In the genomic region with DNA sequence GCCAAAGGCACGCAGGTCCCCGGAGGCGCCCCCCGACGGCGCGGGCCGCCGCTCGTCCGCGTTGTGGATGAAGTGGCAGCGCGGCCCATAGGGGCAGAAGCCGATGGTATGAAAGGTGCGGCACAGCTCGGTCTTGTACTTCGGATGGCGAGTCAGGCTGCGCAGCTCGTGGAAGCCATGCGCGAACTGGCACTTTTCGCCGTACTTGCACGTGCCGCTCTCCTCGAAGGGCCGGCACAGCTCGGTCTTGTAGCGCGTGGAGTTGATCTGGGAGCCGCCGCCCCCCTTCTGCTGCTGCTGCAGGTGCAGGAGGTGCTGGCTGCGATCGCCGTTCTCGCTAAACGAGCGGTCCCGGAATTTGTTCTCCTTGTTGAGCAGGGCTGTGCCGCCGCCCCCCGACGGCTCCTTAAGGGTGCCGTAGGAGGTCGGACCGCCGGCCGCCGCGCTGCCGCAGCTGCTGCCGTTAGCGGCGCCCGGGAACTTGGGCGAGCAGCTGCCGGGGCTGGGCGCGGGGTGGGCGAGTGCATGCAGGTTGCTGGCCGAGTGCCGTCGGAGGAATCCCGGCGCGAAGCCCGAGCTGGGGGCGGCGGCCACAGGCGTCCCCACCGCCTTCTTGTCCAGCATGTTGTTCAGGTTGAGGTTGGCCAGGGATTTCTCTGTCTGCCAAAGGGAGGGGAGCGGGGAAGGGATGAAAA, we compare ENCODE assay signal across 9 cellular contexts. TPM values are rescaled to one million over a fixed set of nuclear protein-coding genes. Genes with fewer than 3 reads are reported as not detected.
DNase-seq lines count a peak whose midpoint lies in the region; ATAC-seq, FAIRE-seq and TF ChIP-seq lines count a peak whose summit lies in the region.
"Had no signal": no experiment of that assay in that cellular context is flagged by ENCODE, and none has a peak within 500 bp of the region (broad histone marks: within the 10 kb centered on the region; RNA-seq: fewer than 3 reads in every experiment).

No MANE protein-coding gene starts in this region.

- peak overlapping the region; percentile 98 for H3K4me3 Mint-ChIP-seq in activated CD8-positive, alpha-beta T cell treated with anti-CD3 and anti-CD28 coated beads, Interleukin-2, amount 10 ng/mL, durations not matched to agents 7 days and 5 days

- H4K91ac ChIP-seq in H1 (replicated peaks; ENCODE audit: insufficient read length, low read length), result peak overlapping the region; percentile 85

- H3K4me3 ChIP-seq in H1 (ENCODE audit: extremely low read depth in 1 of 4, insufficient read depth in 2 of 4, low read depth in 3 of 4, low read length in 4 of 4) (peak overlapping the region; percentile 68 to 88 (median 85)), mucosa of rectum (ENCODE audit: low read length in 2 of 2) (peak overlapping the region; percentile 95 to 99)

- H3K27ac ChIP-seq in H1 (ENCODE audit: low read depth, low read length) (peak overlapping the region; percentile 64; the same call in 1 of the 2 replicates), mucosa of rectum (ENCODE audit: low read depth in 2 of 2, low read length in 2 of 2) (peak overlapping the region; percentile 99 to 100)

- FAIRE-seq in H1 (lab: Jason Lieb, UNC), result no peak
- FAIRE-seq: TTC549 had no signal

- H3K4me1 ChIP-seq in H1 (replicated peaks in 1 of 4; ENCODE audit: control insufficient read depth in 3 of 4, insufficient read depth in 4 of 4, low read length in 3 of 4), result peaks cover 8 to 22% (median 17%) of the 10 kb centered on the region in 4 experiments; a peak in 6 of 7 replicates
- H3K4me1 ChIP-seq in mucosa of rectum (ENCODE audit: control insufficient read depth in 2 of 2, insufficient read depth in 2 of 2, low read length in 2 of 2), result peaks cover 28 to 44% of the 10 kb centered on the region in 2 donors

- peaks cover 11% of the 10 kb centered on the region in 2 experiments for H4K20me1 ChIP-seq in H1 (replicated peaks in 1 of 2; ENCODE audit: control insufficient read depth in 1 of 2, insufficient read depth in 2 of 2, low read length in 2 of 2)

- POLR2A ChIA-PET in activated CD8-positive, alpha-beta T cell treated with anti-CD3 and anti-CD28 coated beads, Interleukin-2, amount 10 ng/mL, durations not matched to agents 7 days and 5 days (lab: Charles Lee), result interaction anchor here (0.9 to 12.9 kb wide), 13 partner anchors 9 to 415 kb away, joined by 3 to 622 read pairs (median 5); no protein-coding TSS in a partner anchor
- POLR2A ChIA-PET in H1 (lab: Charles Lee; ENCODE audit: partially characterized antibody), result interaction anchor here (1.0 to 8.6 kb wide), 9 partner anchors 10 to 98 kb away, joined by 3 to 52 read pairs (median 5); no protein-coding TSS in a partner anchor

- no peaks in the 10 kb centered on the region for H3K27me3 Mint-ChIP-seq in activated CD8-positive, alpha-beta T cell treated with anti-CD3 and anti-CD28 coated beads, Interleukin-2, amount 10 ng/mL, durations not matched to agents 7 days and 5 days (ENCODE audit: low read depth)

- CTCF ChIA-PET in activated CD8-positive, alpha-beta T cell treated with anti-CD3 and anti-CD28 coated beads, Interleukin-2, amount 10 ng/mL, durations not matched to agents 7 days and 5 days (lab: Charles Lee), result interaction anchor here (1.0 to 16.3 kb wide), 14 partner anchors 23 to 279 kb away, joined by 3 to 666 read pairs (median 5); no protein-coding TSS in a partner anchor
- CTCF ChIA-PET in H1 (lab: Charles Lee; ENCODE audit: partially characterized antibody), result interaction anchor here (0.9 to 7.4 kb wide), 21 partner anchors 10 to 395 kb away, joined by 3 to 91 read pairs (median 4); no protein-coding TSS in a partner anchor

- 4% methylated on average over 50 of the region's 74 CpGs; no CpG with 5 or more reads in 1 of the 2 experiments for WGBS in H1 (ENCODE audit: extremely low coverage in 1 of 2, insufficient coverage in 1 of 2, insufficient read length in 1 of 2, insufficient replicate concordance in 2 of 2, low coverage in 1 of 2, low lambda C conversion rate in 2 of 2, missing lambda C conversion rate in 1 of 2), 2 experiments

- H3K27ac Mint-ChIP-seq in activated CD8-positive, alpha-beta T cell treated with anti-CD3 and anti-CD28 coated beads, Interleukin-2, amount 10 ng/mL, durations not matched to agents 7 days and 5 days, result peak overlapping the region; percentile 100

- peak overlapping the region; percentile 29 for H2BK120ac ChIP-seq in H1 (replicated peaks; ENCODE audit: low read depth, low read length)

- H3K36me3 ChIP-seq in H1 (ENCODE audit: control insufficient read depth in 2 of 4, insufficient read depth in 4 of 4, low read length in 3 of 4) (peaks cover 2 to 35% (median 17%) of the 10 kb centered on the region in 4 experiments; a peak in 6 of 8 replicates), mucosa of rectum (ENCODE audit: control insufficient read depth in 2 of 2, insufficient read depth in 2 of 2, low read length in 2 of 2) (peaks cover 23 to 36% of the 10 kb centered on the region in 2 donors)

- H3K14ac ChIP-seq in H1 (ENCODE audit: insufficient read length), result no peak overlapping the region

- no peak overlapping the region for H2AK5ac ChIP-seq in H1 (ENCODE audit: low read depth, low read length)

- H3K56ac ChIP-seq in H1 (replicated peaks; ENCODE audit: insufficient read length, low read depth, low read length), result peak overlapping the region; percentile 43

- peak overlapping the region; percentile 75; the same call in 1 of the 2 replicates for H3K18ac ChIP-seq in H1 (ENCODE audit: extremely low read depth, low read length)

- no peak overlapping the region for H2AFZ ChIP-seq in H1 (ENCODE audit: low read length)

- DNase-seq in EH (ENCODE audit: low read depth), result peak; percentile 61
- peak; percentile 45 to 68 for DNase-seq in Kasumi-1 (lab: John Stamatoyannopoulos, UW)
- DNase-seq in activated CD8-positive, alpha-beta T cell treated with anti-CD3 and anti-CD28 coated beads, Interleukin-2, amount 10 ng/mL, durations not matched to agents 7 days and 5 days, result peak; percentile 86
- no peak for DNase-seq in H1 (ENCODE audit: low read depth in 1 of 2, low spot score in 2 of 2)
- peak; percentile 33 to 40 for DNase-seq in stimulated activated CD8-positive, alpha-beta memory T cell treated with anti-CD3 and anti-CD28 coated beads, Interleukin-7, amount 100 ng/mL, for 48 hours (ENCODE audit: extremely low read depth in 1 of 2, low read depth in 1 of 2)
- DNase-seq in iPS-NIHi11 (ENCODE audit: low spot score), result no peak
- no peak for DNase-seq in middle frontal gyrus (ENCODE audit: extremely low spot score, low spot score)

- no peaks in the 10 kb centered on the region for H3K9me3 ChIP-seq in H1 (ENCODE audit: insufficient read depth in 2 of 2, low read depth in 1 of 2, low read length in 1 of 2)
- no peaks in the 10 kb centered on the region for H3K9me3 ChIP-seq in mucosa of rectum (ENCODE audit: control insufficient read depth in 2 of 2, low read length in 2 of 2)

- peaks cover 59% of the 10 kb centered on the region for H3K36me3 Mint-ChIP-seq in activated CD8-positive, alpha-beta T cell treated with anti-CD3 and anti-CD28 coated beads, Interleukin-2, amount 10 ng/mL, durations not matched to agents 7 days and 5 days (ENCODE audit: low read depth)

- H2BK15ac ChIP-seq in H1 (ENCODE audit: low read length), result no peak overlapping the region

- peak overlapping the region; percentile 41 for H3K4ac ChIP-seq in H1 (replicated peaks; ENCODE audit: insufficient read length, low read depth, low read length)

- H3K4me1 Mint-ChIP-seq in activated CD8-positive, alpha-beta T cell treated with anti-CD3 and anti-CD28 coated beads, Interleukin-2, amount 10 ng/mL, durations not matched to agents 7 days and 5 days (ENCODE audit: low read depth), result peaks cover 41% of the 10 kb centered on the region

- H3K9me3 Mint-ChIP-seq in activated CD8-positive, alpha-beta T cell treated with anti-CD3 and anti-CD28 coated beads, Interleukin-2, amount 10 ng/mL, durations not matched to agents 7 days and 5 days (ENCODE audit: insufficient read depth), result no peaks in the 10 kb centered on the region

- H3K9ac ChIP-seq in H1 (replicated peaks in 1 of 4; ENCODE audit: extremely low read depth in 1 of 4, low read depth in 3 of 4, low read length in 3 of 4), result peak overlapping the region; percentile 48 to 85 (median 78); a peak in 6 of 7 replicates
- peak overlapping the region; percentile 95 to 99 for H3K9ac ChIP-seq in mucosa of rectum (ENCODE audit: low read depth in 1 of 2, low read length in 2 of 2)

- H3K4me2 ChIP-seq in H1 (ENCODE audit: insufficient read depth in 1 of 2, low read depth in 2 of 2, low read length in 2 of 2), result peak overlapping the region; percentile 78 to 80

- peak overlapping the region; percentile 76 for H4K8ac ChIP-seq in H1 (ENCODE audit: extremely low read depth, insufficient read depth, low read length)

- H3K79me1 ChIP-seq in H1 (ENCODE audit: low read depth, low read length), result no peaks in the 10 kb centered on the region

- H4K5ac ChIP-seq in H1 (ENCODE audit: insufficient read length, low read depth, low read length), result peak overlapping the region; percentile 91

- peak overlapping the region; percentile 87; the same call in 1 of the 2 replicates for H2BK5ac ChIP-seq in H1 (ENCODE audit: low read depth, low read length)

- peaks cover 17 to 60% of the 10 kb centered on the region in 2 experiments for H3K79me2 ChIP-seq in H1 (ENCODE audit: control insufficient read depth in 1 of 2, insufficient read depth in 2 of 2, low read length in 2 of 2)

- H3K23ac ChIP-seq in H1 (ENCODE audit: insufficient read length), result no peak overlapping the region

- TF ChIP-seq CTCF in H1 (IDR thresholded peaks at IDR 0.05; ENCODE audit: control extremely low read depth in 1 of 3, insufficient read depth in 1 of 3, low read depth in 1 of 3, low read length in 3 of 3), result no peak

- no peaks in the 10 kb centered on the region for H3K27me3 ChIP-seq in H1 (replicated peaks in 1 of 4; ENCODE audit: control insufficient read depth in 3 of 4, extremely low read depth in 1 of 4, insufficient read depth in 3 of 4, low read length in 3 of 4)
- no peaks in the 10 kb centered on the region for H3K27me3 ChIP-seq in mucosa of rectum (ENCODE audit: control insufficient read depth in 2 of 2, insufficient read depth in 2 of 2, low read length in 2 of 2)

- no peak for TF ChIP-seq POLR2A in H1 (IDR thresholded peaks at IDR 0.05; ENCODE audit: control extremely low read depth in 1 of 2, low read depth in 2 of 2, low read length in 2 of 2)

- H2BK12ac ChIP-seq in H1 (ENCODE audit: low read depth, low read length), result no peak overlapping the region

- TF ChIP-seq RAD21 in H1 (IDR thresholded peaks at IDR 0.05 in 1 of 2, conservative IDR thresholded peaks at IDR 0.05 in 1 of 2; ENCODE audit: low read depth in 2 of 2, low read length in 2 of 2), result no peak

- peaks cover 3% of the 10 kb centered on the region for H3K23me2 ChIP-seq in H1 (ENCODE audit: low read depth, low read length)

- TF ChIP-seq EP300 in H1 (IDR thresholded peaks at IDR 0.05; ENCODE audit: borderline replicate concordance in 1 of 2, low read depth in 2 of 2, low read length in 2 of 2), result no peak

- no peak overlapping the region for H2BK20ac ChIP-seq in H1 (ENCODE audit: low read length)

- peak; percentile 7 for ATAC-seq in activated CD8-positive, alpha-beta T cell treated with anti-CD3 and anti-CD28 coated beads, Interleukin-2, amount 10 ng/mL, durations not matched to agents 7 days and 5 days

RNA-seq across cellular contexts. Expression of a gene that starts 1.2 kb away (rescaled TPM):
- 100 to 1,000 TPM; 166 TPM for total RNA-seq in activated CD8-positive, alpha-beta T cell treated with anti-CD3 and anti-CD28 coated beads, Interleukin-2, amount 10 ng/mL, durations not matched to agents 7 days and 5 days
- total RNA-seq in H1 (2021; fragmentation: NEBNext Ultra II Directional; extraction: Animal tissue kit (Norgen Biotek cat#: 25700)), result 102 and 109 TPM in 2 replicates
- polyA plus RNA-seq in H1 (2011; rRNA removed), result 13.4 and 15.6 TPM in 2 replicates
- polyA plus RNA-seq in H1 (2011; cell fraction: cytosol; rRNA removed), result 10.6 TPM
- 10.7 TPM for polyA plus RNA-seq in H1 (2011; cell fraction: nucleus; rRNA removed)
- polyA plus RNA-seq in H1 (2012, experiment 1 of 2), result 31.8 to 48.4 TPM (median 38.8 TPM) in 4 replicates
- 44.9 TPM for polyA plus RNA-seq in H1 (2012, experiment 2 of 2)
- polyA plus RNA-seq in H1 (2013, experiment 1 of 2), result 57.0 TPM
- 62.5 TPM for polyA plus RNA-seq in H1 (2013, experiment 2 of 2)
- 4.5 and 4.8 TPM in 2 replicates for polyA minus RNA-seq in H1 (2011; rRNA and poly(A)+ RNA removed)
- 29.6 TPM for polyA minus RNA-seq in H1 (2011; cell fraction: cytosol; rRNA and poly(A)+ RNA removed)
- polyA minus RNA-seq in H1 (2011; cell fraction: nucleus; rRNA and poly(A)+ RNA removed), result 20.3 TPM

Comparison
In these comparisons a context has a peak if more than half of its experiments do, and no peak if none do; other contexts are left out.
1. DNase-seq: peak in EH (single experiment), Kasumi-1 (2 of 2), activated CD8-positive, alpha-beta T cell treated with anti-CD3 and anti-CD28 coated beads, Interleukin-2, amount 10 ng/mL, durations not matched to agents 7 days and 5 days (single experiment) and stimulated activated CD8-positive, alpha-beta memory T cell treated with anti-CD3 and anti-CD28 coated beads, Interleukin-7, amount 100 ng/mL, for 48 hours (2 of 2); none in H1 (0 of 2), iPS-NIHi11 (single experiment) and middle frontal gyrus (single experiment).